ENCODE assay signal across 1 cellular context in the genomic region with DNA sequence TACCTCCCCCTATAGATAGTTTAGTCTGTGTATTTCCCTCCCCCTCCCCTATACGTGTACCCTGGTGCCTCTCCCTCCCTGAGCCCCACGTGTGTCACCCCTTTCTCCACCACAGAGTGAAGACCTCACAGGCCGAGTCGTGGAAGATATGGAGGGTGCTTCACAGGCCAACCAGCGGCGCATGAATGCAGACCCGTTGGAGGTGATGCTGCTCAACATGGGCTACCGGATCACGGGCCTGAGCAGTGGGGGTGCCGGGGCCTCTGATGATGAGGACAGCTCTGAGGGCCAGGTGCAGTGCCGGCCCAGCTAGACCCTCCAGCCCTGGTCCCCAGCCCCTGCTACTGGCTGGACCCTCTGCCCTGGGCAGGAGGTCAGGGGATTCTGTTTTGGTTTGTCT.
TF ChIP-seq lines count a peak whose summit lies in the region.

No MANE protein-coding gene starts in this region.

TF ChIP-seq in K562, 482 proteins besides CTCF, POLR2A, EP300 and RAD21:
- peak; percentile 43; the same call in 1 of the 2 replicates for TF ChIP-seq POLR2G (IDR thresholded peaks at IDR 0.05; ENCODE audit: low read depth, low read length)
- no peak for TF ChIP-seq DACH1 (IDR thresholded peaks at IDR 0.05; ENCODE audit: partially characterized antibody)
TF ChIP-seq in K562: peak in this region for 1.
